ENCODE assay signal across 8 cellular contexts in the genomic region with DNA sequence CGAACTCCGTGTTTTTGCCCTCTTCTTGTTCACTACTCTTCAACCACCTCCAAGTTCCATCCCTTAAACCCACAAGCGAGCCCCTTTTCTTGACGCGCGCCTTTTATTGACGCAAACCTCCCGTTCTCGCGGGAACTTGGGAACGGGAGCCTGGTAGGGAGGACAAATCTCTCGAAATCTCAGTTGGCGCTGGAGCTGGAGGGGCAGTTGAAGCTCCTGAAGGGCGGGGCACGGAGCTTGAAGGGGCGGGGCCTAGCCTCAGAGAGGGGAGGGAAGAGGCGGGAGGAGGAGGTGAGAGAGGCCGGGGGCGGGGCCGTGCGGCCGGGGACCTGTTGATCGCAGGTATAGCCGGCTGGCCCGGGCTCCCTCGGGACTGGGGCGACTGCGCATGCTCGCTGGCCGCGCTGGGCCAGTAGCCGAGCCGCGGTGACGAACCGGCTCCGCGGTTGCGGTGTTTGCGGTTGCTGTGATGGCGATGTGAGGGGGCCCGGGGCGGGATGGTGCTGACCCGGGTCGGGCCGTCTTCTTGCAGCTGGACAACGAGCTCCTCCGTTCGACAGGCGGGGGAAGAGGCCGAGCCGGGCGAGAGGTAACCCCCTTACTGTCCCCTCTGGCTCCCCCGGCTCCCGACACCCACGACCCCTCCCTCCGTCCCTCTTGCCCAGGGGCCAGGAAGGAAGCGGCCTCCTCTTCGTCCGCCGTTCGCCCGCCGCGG. TPM values are rescaled to one million over a fixed set of nuclear protein-coding genes. Genes with fewer than 3 reads are reported as not detected.
DNase-seq lines count a peak whose midpoint lies in the region; FAIRE-seq and TF ChIP-seq lines count a peak whose summit lies in the region.

A gene (plus strand): TSS at position 395 of the 715 bp plus-strand sequence. CDS start 14,835 bp downstream, outside the sequence.

- in situ Hi-C loops in G401 (cut with HindIII; ENCODE audit: low sequenced_read_pairs): no loop called here
- in situ Hi-C loops in HAP-1 (cut with MboI; ENCODE audit: low sequenced_read_pairs): no loop called here

- peak within 1 kb of the TSS; percentile 94 for H3K4me3 ChIP-seq in HAP-1
- peak within 1 kb of the TSS; percentile 82 for H3K4me3 ChIP-seq in MM.1S (ENCODE audit: low read length)
- peak within 1 kb of the TSS; percentile 87 for H3K4me3 ChIP-seq in SJSA1
- H3K4me3 ChIP-seq in neuronal stem cell (ENCODE audit: low read length in 2 of 2): peak within 1 kb of the TSS; percentile 91 to 96

- H4K8ac ChIP-seq in neuronal stem cell (ENCODE audit: low read depth, low read length): no peak within 1 kb of the TSS

- WGBS in neuronal stem cell (ENCODE audit: extremely low coverage in 2 of 2, insufficient read length in 2 of 2, insufficient replicate concordance in 1 of 2), 2 donors: no CpG with 5 or more reads among the region's 65 CpGs

- intact Hi-C loops in activated naive CD4-positive, alpha-beta T cell treated with anti-CD3 and anti-CD28 coated beads for 36 hours (cut with micrococcal nuclease): loop anchor here (1.0 to 2.0 kb wide), 5 partner anchors 42 to 875 kb away; a partner anchor contains a TSS

- no peak within 1 kb of the TSS for H4K91ac ChIP-seq in neuronal stem cell (ENCODE audit: low read depth, low read length, poor library complexity)

- peak within 1 kb of the TSS; percentile 79 for H3K4me2 ChIP-seq in MM.1S (ENCODE audit: low read depth, low read length)
- peak within 1 kb of the TSS; percentile 65 for H3K4me2 ChIP-seq in neuronal stem cell (ENCODE audit: insufficient read depth, low read length, poor library complexity, severe bottlenecking)

- H3K27ac Mint-ChIP-seq in activated naive CD4-positive, alpha-beta T cell treated with anti-CD3 and anti-CD28 coated beads for 36 hours: peak within 1 kb of the TSS; percentile 84

- H3K9ac ChIP-seq in MM.1S (ENCODE audit: low read length) (peak within 1 kb of the TSS; percentile 78), neuronal stem cell (ENCODE audit: low read depth, low read length, poor library complexity) (peak within 1 kb of the TSS; percentile 96)

- no peaks in the 10 kb centered on the region for H3K79me1 ChIP-seq in neuronal stem cell (ENCODE audit: low read depth, low read length)

- H2BK15ac ChIP-seq in neuronal stem cell (ENCODE audit: low read length): peak within 1 kb of the TSS; percentile 67

- peak within 1 kb of the TSS; percentile 66; the same call in 1 of the 2 replicates for H3K27ac ChIP-seq in MM.1S (ENCODE audit: low read length)
- peak within 1 kb of the TSS; percentile 56 for H3K27ac ChIP-seq in SJSA1
- H3K27ac ChIP-seq in neuronal stem cell (replicated peaks; ENCODE audit: low read length): peak within 1 kb of the TSS; percentile 67

- no peaks in the 10 kb centered on the region for H4K20me1 ChIP-seq in MM.1S (ENCODE audit: insufficient read depth, low read length)

- peak within 1 kb of the TSS; percentile 87 for H2AFZ ChIP-seq in MM.1S (ENCODE audit: low read length)
- H2AFZ ChIP-seq in neuronal stem cell (ENCODE audit: low read length): peak within 1 kb of the TSS; percentile 85

- H3K36me3 Mint-ChIP-seq in activated naive CD4-positive, alpha-beta T cell treated with anti-CD3 and anti-CD28 coated beads for 36 hours (ENCODE audit: low read depth): peaks cover 4% of the 10 kb centered on the region

- no peak for FAIRE-seq in frontal cortex (lab: Jason Lieb, UNC)

- no peaks in the 10 kb centered on the region for H3K9me3 Mint-ChIP-seq in activated naive CD4-positive, alpha-beta T cell treated with anti-CD3 and anti-CD28 coated beads for 36 hours

- H3K27me3 ChIP-seq in HAP-1 (ENCODE audit: low read depth) (no peaks in the 10 kb centered on the region), MM.1S (replicated peaks; ENCODE audit: insufficient read depth, low read length) (no peaks in the 10 kb centered on the region), SJSA1 (replicated peaks) (no peaks in the 10 kb centered on the region), neuronal stem cell (ENCODE audit: control insufficient read depth in 3 of 3, insufficient read depth in 3 of 3, low read depth in 1 of 3, low read length in 3 of 3) (no peaks in the 10 kb centered on the region)

- peak within 1 kb of the TSS; percentile 84 for H3K14ac ChIP-seq in neuronal stem cell (ENCODE audit: low read length)

- H3K36me3 ChIP-seq in HAP-1 (replicated peaks) (peaks cover 14% of the 10 kb centered on the region), MM.1S (replicated peaks; ENCODE audit: insufficient read depth, low read length) (no peaks in the 10 kb centered on the region), SJSA1 (peaks cover 11% of the 10 kb centered on the region), neuronal stem cell (replicated peaks in 1 of 2; ENCODE audit: control insufficient read depth in 2 of 2, insufficient read depth in 2 of 2, low read length in 2 of 2) (peaks cover 0 to 24% of the 10 kb centered on the region in 2 donors)

- peak within 1 kb of the TSS; percentile 97 for H3K18ac ChIP-seq in neuronal stem cell (ENCODE audit: low read length)

- H3K79me2 ChIP-seq in MM.1S (ENCODE audit: low read length): peaks cover 34% of the 10 kb centered on the region

- no peaks in the 10 kb centered on the region for H3K9me2 ChIP-seq in MM.1S (replicated peaks; ENCODE audit: insufficient read depth, low read length)

- no peaks in the 10 kb centered on the region for H3K27me3 Mint-ChIP-seq in activated naive CD4-positive, alpha-beta T cell treated with anti-CD3 and anti-CD28 coated beads for 36 hours (ENCODE audit: low read depth)

- H3K4me1 ChIP-seq in HAP-1: peaks cover 15% of the 10 kb centered on the region
- peaks cover 9% of the 10 kb centered on the region; the same call in 1 of the 2 replicates for H3K4me1 ChIP-seq in MM.1S (ENCODE audit: low read length)
- H3K4me1 ChIP-seq in SJSA1 (replicated peaks): peaks cover 15% of the 10 kb centered on the region
- H3K4me1 ChIP-seq in neuronal stem cell (ENCODE audit: control insufficient read depth in 2 of 2, insufficient read depth in 1 of 2, low read depth in 1 of 2, low read length in 2 of 2): peaks cover 3 to 4% of the 10 kb centered on the region in 2 donors

- H2AK5ac ChIP-seq in neuronal stem cell (ENCODE audit: low read depth, low read length): peak within 1 kb of the TSS; percentile 50

- H3K23ac ChIP-seq in neuronal stem cell (ENCODE audit: low read depth, low read length, poor library complexity): peak within 1 kb of the TSS; percentile 95

- no peak within 1 kb of the TSS for H3K4ac ChIP-seq in neuronal stem cell (ENCODE audit: low read length)

- DNase-seq in G401 (ENCODE audit: low spot score) (peak; percentile 100), HAP-1 (ENCODE audit: low spot score in 2 of 2) (peak; percentile 98 to 99), MM.1S (peak; percentile 97), SJSA1 (ENCODE audit: low read depth in 1 of 2, low spot score in 2 of 2) (peak; percentile 92 to 97), frontal cortex (ENCODE audit: low spot score in 2 of 2) (peak; percentile 88 to 93), neuronal stem cell (ENCODE audit: low spot score) (peak; percentile 99)
- DNase-seq in activated naive CD4-positive, alpha-beta T cell treated with anti-CD3 and anti-CD28 coated beads for 36 hours: peak; percentile 99

- peaks cover 16% of the 10 kb centered on the region for H3K4me1 Mint-ChIP-seq in activated naive CD4-positive, alpha-beta T cell treated with anti-CD3 and anti-CD28 coated beads for 36 hours (ENCODE audit: low read depth)

- CTCF ChIA-PET in activated naive CD4-positive, alpha-beta T cell treated with anti-CD3 and anti-CD28 coated beads for 36 hours (lab: Charles Lee): interaction anchor here (0.7 to 1.2 kb wide), 5 partner anchors 18 to 471 kb away, joined by 3 read pairs; no protein-coding TSS in a partner anchor

- H2BK5ac ChIP-seq in neuronal stem cell (ENCODE audit: low read length): peak within 1 kb of the TSS; percentile 98

- H2BK12ac ChIP-seq in neuronal stem cell (ENCODE audit: low read length): no peak within 1 kb of the TSS

- peak within 1 kb of the TSS; percentile 94 for H2BK120ac ChIP-seq in neuronal stem cell (ENCODE audit: low read depth, low read length)

- no peak for TF ChIP-seq CTCF in MM.1S (IDR thresholded peaks at IDR 0.05; ENCODE audit: low read length)
- no peak for TF ChIP-seq CTCF in subcutaneous adipose tissue (IDR thresholded peaks at IDR 0.05; ENCODE audit: low read depth)

- H3K9me3 ChIP-seq in HAP-1 (no peaks in the 10 kb centered on the region), MM.1S (replicated peaks; ENCODE audit: insufficient read depth, low read length) (no peaks in the 10 kb centered on the region), SJSA1 (replicated peaks) (no peaks in the 10 kb centered on the region), neuronal stem cell (replicated peaks in 1 of 2; ENCODE audit: control insufficient read depth in 2 of 2, insufficient read depth in 1 of 2, low read depth in 1 of 2, low read length in 2 of 2) (no peaks in the 10 kb centered on the region)

- H3F3A ChIP-seq in MM.1S (ENCODE audit: insufficient read depth, low read length): peaks cover 12% of the 10 kb centered on the region

- H3K4me3 Mint-ChIP-seq in activated naive CD4-positive, alpha-beta T cell treated with anti-CD3 and anti-CD28 coated beads for 36 hours: peak within 1 kb of the TSS; percentile 99

RNA-seq across cellular contexts. Expression of the gene that starts here (rescaled TPM):
- total RNA-seq in G401 (2014; rRNA removed; shearing (Covaris generic)): 25.9 and 53.4 TPM in 2 replicates
- 9.9 and 13.6 TPM in 2 replicates for total RNA-seq in SJSA1 (2014; rRNA removed; shearing (Covaris generic))
- 10 to 100 TPM; 11.5 to 11.9 TPM for total RNA-seq in activated naive CD4-positive, alpha-beta T cell treated with anti-CD3 and anti-CD28 coated beads for 36 hours
- total RNA-seq in frontal cortex (151 TPM), subcutaneous adipose tissue (10 to 100 TPM; 26.2 to 33.6 (median 27.1) TPM)
- 17.9 TPM for polyA plus RNA-seq in neuronal stem cell (2013, experiment 1 of 2)
- 18.7 TPM for polyA plus RNA-seq in neuronal stem cell (2013, experiment 2 of 2)

Comparison
In these comparisons a context has a peak if more than half of its experiments do, and no peak if none do; other contexts are left out.
1. Peak in every context shown above with its lines: DNase-seq, H3K4me3 ChIP-seq and H3K27ac ChIP-seq.